7 cellular contexts compared by ENCODE assay signal in genomic region chr12:48681416-48681737, GRCh38. TPM values are rescaled to one million over a fixed set of nuclear protein-coding genes. Genes with fewer than 3 reads are reported as not detected.
DNase-seq lines count a peak whose midpoint lies in the region; ATAC-seq and TF ChIP-seq lines count a peak whose summit lies in the region.

No MANE protein-coding gene starts in this region.

- H3K23ac ChIP-seq in mesenchymal stem cell (ENCODE audit: low read length in 2 of 2), result peak overlapping the region in 1 of 2 experiments; percentile 64

- peaks cover 1 to 38% of the 10 kb centered on the region in 2 experiments for H3K36me3 ChIP-seq in mesenchymal stem cell (ENCODE audit: control insufficient read depth in 1 of 2, insufficient read depth in 2 of 2, low read depth in 1 of 2, low read length in 2 of 2)

- H3K4ac ChIP-seq in mesenchymal stem cell (ENCODE audit: low read depth in 1 of 2, low read length in 2 of 2), result peak overlapping the region in 1 of 2 experiments; percentile 68

- peak overlapping the region; percentile 57 for H2BK5ac ChIP-seq in mesenchymal stem cell (ENCODE audit: low read depth, low read length, poor library complexity, severe bottlenecking)

- H2AK5ac ChIP-seq in mesenchymal stem cell (ENCODE audit: low read length, severe bottlenecking), result no peak overlapping the region

- H4K8ac ChIP-seq in mesenchymal stem cell (ENCODE audit: low read length), result no peak overlapping the region

- no peak overlapping the region for H2AFZ ChIP-seq in mesenchymal stem cell (ENCODE audit: low read depth, low read length)

- no peaks in the 10 kb centered on the region for H3K9me3 Mint-ChIP-seq in dendritic cell treated with granulocyte-macrophage colony-stimulating factor and Interleukin-4, amounts not matched to agents 40 ng/mL and 50 ng/mL, for 4 days

- H4K91ac ChIP-seq in mesenchymal stem cell (ENCODE audit: low read length), result no peak overlapping the region

- H3K27ac ChIP-seq in mesenchymal stem cell (ENCODE audit: low read length, poor library complexity, severe bottlenecking), result no peak overlapping the region

- no peak for TF ChIP-seq CTCF in GM13976 (IDR thresholded peaks at IDR 0.05; ENCODE audit: borderline replicate concordance, control extremely low read depth, extremely low read depth, insufficient read depth, missing control alignments)

- peak overlapping the region in 1 of 2 experiments; percentile 94 for H3K18ac ChIP-seq in mesenchymal stem cell (ENCODE audit: low read depth in 1 of 2, low read length in 2 of 2)

- H2BK15ac ChIP-seq in mesenchymal stem cell (ENCODE audit: low read depth, poor library complexity, severe bottlenecking), result no peak overlapping the region

- no peak overlapping the region for H2BK120ac ChIP-seq in mesenchymal stem cell (ENCODE audit: low read depth, low read length)

- H3K9ac ChIP-seq in mesenchymal stem cell (ENCODE audit: low read length), result peak overlapping the region; percentile 94

- intact Hi-C loops in dendritic cell treated with granulocyte-macrophage colony-stimulating factor and Interleukin-4, amounts not matched to agents 40 ng/mL and 50 ng/mL, for 4 days (cut with micrococcal nuclease), result no loop called here

- H3K4me3 ChIP-seq in mesenchymal stem cell (ENCODE audit: insufficient read depth in 1 of 2, low read depth in 1 of 2, low read length in 2 of 2), result peak overlapping the region; percentile 83 to 88

- peaks cover 12% of the 10 kb centered on the region for H3K4me1 ChIP-seq in mesenchymal stem cell (ENCODE audit: control insufficient read depth, insufficient read depth, low read depth, low read length)

- peaks cover 43% of the 10 kb centered on the region for H3K36me3 Mint-ChIP-seq in dendritic cell treated with granulocyte-macrophage colony-stimulating factor and Interleukin-4, amounts not matched to agents 40 ng/mL and 50 ng/mL, for 4 days (ENCODE audit: low read depth)

- ATAC-seq in HG02678 (IDR thresholded peaks at IDR 0.05; ENCODE audit: unreplicated experiment) (no peak), esophagus mucosa (no peak), GM18909 (IDR thresholded peaks at IDR 0.05; ENCODE audit: poor library complexity, unreplicated experiment) (no peak)

- peak overlapping the region; percentile 98 for H3K27ac Mint-ChIP-seq in dendritic cell treated with granulocyte-macrophage colony-stimulating factor and Interleukin-4, amounts not matched to agents 40 ng/mL and 50 ng/mL, for 4 days

- in situ Hi-C loops in GM13976 (cut with MboI; ENCODE audit: low sequenced_read_pairs, unreplicated experiment), result no loop called here

- WGBS in mesenchymal stem cell, result under 1% methylated on average over 13 of the region's 13 CpGs

- H3K4me3 Mint-ChIP-seq in dendritic cell treated with granulocyte-macrophage colony-stimulating factor and Interleukin-4, amounts not matched to agents 40 ng/mL and 50 ng/mL, for 4 days, result peak overlapping the region; percentile 92

- H3K14ac ChIP-seq in mesenchymal stem cell (ENCODE audit: low read length in 2 of 2), result peak overlapping the region in 1 of 2 experiments; percentile 71

- DNase-seq in GM13976 (ENCODE audit: low spot score) (peak; percentile 31), NCI-H69 (lab: John Stamatoyannopoulos, UW) (peak; percentile 68), mesenchymal stem cell (no peak)

- H3K4me1 Mint-ChIP-seq in dendritic cell treated with granulocyte-macrophage colony-stimulating factor and Interleukin-4, amounts not matched to agents 40 ng/mL and 50 ng/mL, for 4 days (ENCODE audit: low read depth), result peaks cover 33% of the 10 kb centered on the region

- peak overlapping the region; percentile 51 for H3K4me2 ChIP-seq in mesenchymal stem cell (ENCODE audit: low read length, poor library complexity, severe bottlenecking)

- no peaks in the 10 kb centered on the region for H3K27me3 ChIP-seq in mesenchymal stem cell (ENCODE audit: control insufficient read depth in 1 of 2, insufficient read depth in 1 of 2, low read length in 2 of 2)

- no peaks in the 10 kb centered on the region for H3K27me3 Mint-ChIP-seq in dendritic cell treated with granulocyte-macrophage colony-stimulating factor and Interleukin-4, amounts not matched to agents 40 ng/mL and 50 ng/mL, for 4 days

- no peaks in the 10 kb centered on the region for H3K79me1 ChIP-seq in mesenchymal stem cell (replicated peaks; ENCODE audit: low read length, poor library complexity, severe bottlenecking)

- H3K9me3 ChIP-seq in mesenchymal stem cell (ENCODE audit: control insufficient read depth, low read length), result no peaks in the 10 kb centered on the region

- H2BK12ac ChIP-seq in mesenchymal stem cell (ENCODE audit: low read length in 2 of 2), result peak overlapping the region in 1 of 2 experiments; percentile 37

RNA-seq across cellular contexts. Expression of gene KANSL2, which starts 0.7 kb away (rescaled TPM):
- 18.3 TPM for polyA plus RNA-seq in mesenchymal stem cell (2013, experiment 1 of 2)
- 18.4 TPM for polyA plus RNA-seq in mesenchymal stem cell (2013, experiment 2 of 2)
- 23.3 TPM for total RNA-seq in esophagus mucosa

RNA-seq across cellular contexts. Expression of gene CCNT1, which starts 35.1 kb away (rescaled TPM):
- 14.6 TPM for polyA plus RNA-seq in mesenchymal stem cell (2013, experiment 1 of 2)
- 14.7 TPM for polyA plus RNA-seq in mesenchymal stem cell (2013, experiment 2 of 2)
- 17.9 TPM for total RNA-seq in esophagus mucosa
